Comparison of ENCODE assay signal across 1 cellular context in the genomic region with DNA sequence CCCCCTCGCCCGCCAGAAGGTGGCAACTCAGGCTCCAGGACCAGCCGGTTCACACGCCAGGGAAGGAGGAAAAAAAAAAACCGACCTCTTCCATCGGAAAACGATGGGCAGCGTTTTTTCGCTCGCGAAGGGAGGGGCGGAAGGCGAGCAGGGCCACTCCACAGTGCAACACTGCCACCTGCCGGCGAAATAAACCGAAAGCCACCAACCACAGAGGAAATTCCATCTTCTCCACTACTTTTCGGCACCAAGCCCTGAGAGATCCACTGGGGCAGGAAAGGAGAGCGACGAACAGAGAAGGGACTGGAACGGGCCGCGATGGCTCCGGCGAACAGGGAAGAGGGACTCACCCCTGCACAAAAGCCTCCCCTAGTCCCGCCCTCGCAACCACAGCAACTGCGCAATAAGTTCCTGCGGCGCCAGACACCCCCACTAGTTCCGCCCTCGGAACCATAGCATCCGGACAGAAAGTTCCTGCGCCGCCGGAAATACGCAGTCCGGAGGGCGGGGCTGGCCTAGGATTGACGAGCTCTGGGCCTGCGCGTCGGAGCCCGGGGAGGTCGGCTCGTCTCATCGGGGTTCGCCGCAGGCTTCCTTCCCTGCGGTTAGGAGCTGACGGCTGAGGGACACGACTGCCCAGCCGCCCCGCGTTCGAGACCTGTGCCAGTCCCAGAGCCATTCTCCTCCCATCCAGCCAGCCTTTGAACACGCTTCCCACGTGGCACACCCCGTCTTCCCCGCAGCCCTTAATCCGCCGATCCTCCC.
TF ChIP-seq lines count a peak whose summit lies in the region.

No MANE protein-coding gene starts in this region.

TF ChIP-seq in H1, 55 proteins besides CTCF, POLR2A, EP300 and RAD21 (continued from another document):
- TF ChIP-seq, protein P1, sequence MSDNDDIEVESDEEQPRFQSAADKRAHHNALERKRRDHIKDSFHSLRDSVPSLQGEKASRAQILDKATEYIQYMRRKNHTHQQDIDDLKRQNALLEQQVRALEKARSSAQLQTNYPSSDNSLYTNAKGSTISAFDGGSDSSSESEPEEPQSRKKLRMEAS (IDR thresholded peaks at IDR 0.05): peak; percentile 45; the same call in 1 of the 2 replicates
- no peak for TF ChIP-seq SIX5 (IDR thresholded peaks at IDR 0.05; ENCODE audit: low read depth, low read length)
- peak; percentile 98 for TF ChIP-seq TAF7 (optimal IDR thresholded peaks at IDR 0.05; ENCODE audit: borderline replicate concordance, low read depth, low read length)
- peak; percentile 11 for TF ChIP-seq KDM4A (IDR thresholded peaks at IDR 0.05; ENCODE audit: low read depth, low read length, severe bottlenecking)
- no peak for TF ChIP-seq RBBP5 (IDR thresholded peaks at IDR 0.05; ENCODE audit: borderline replicate concordance, low read depth, low read length)
- no peak for TF ChIP-seq FOSL1 (IDR thresholded peaks at IDR 0.05; ENCODE audit: insufficient read depth, low read depth, low read length)
- TF ChIP-seq TBP (IDR thresholded peaks at IDR 0.05; ENCODE audit: low read depth, low read length): peak; percentile 53; the same call in 1 of the 2 replicates
- TF ChIP-seq PHF8 (conservative IDR thresholded peaks at IDR 0.05; ENCODE audit: low read depth, low read length): peak; percentile 59; the same call in 1 of the 2 replicates
- TF ChIP-seq, protein P2, sequence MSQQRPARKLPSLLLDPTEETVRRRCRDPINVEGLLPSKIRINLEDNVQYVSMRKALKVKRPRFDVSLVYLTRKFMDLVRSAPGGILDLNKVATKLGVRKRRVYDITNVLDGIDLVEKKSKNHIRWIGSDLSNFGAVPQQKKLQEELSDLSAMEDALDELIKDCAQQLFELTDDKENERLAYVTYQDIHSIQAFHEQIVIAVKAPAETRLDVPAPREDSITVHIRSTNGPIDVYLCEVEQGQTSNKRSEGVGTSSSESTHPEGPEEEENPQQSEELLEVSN (IDR thresholded peaks at IDR 0.05): no peak
- TF ChIP-seq EZH2 (IDR thresholded peaks at IDR 0.05; ENCODE audit: low read depth, low read length, severe bottlenecking): no peak
- peak; percentile 62 for TF ChIP-seq GABPA (IDR thresholded peaks at IDR 0.05; ENCODE audit: borderline replicate concordance, insufficient read depth, low read length)
- peak; percentile 32; the same call in 1 of the 2 replicates for TF ChIP-seq NRF1 (IDR thresholded peaks at IDR 0.05; ENCODE audit: low read depth, low read length)
- TF ChIP-seq RXRA (IDR thresholded peaks at IDR 0.05; ENCODE audit: insufficient read depth, low read depth, low read length): no peak
- peak; percentile 51 for TF ChIP-seq TAF1 (IDR thresholded peaks at IDR 0.05; ENCODE audit: low read depth, low read length)
- TF ChIP-seq, protein P3, sequence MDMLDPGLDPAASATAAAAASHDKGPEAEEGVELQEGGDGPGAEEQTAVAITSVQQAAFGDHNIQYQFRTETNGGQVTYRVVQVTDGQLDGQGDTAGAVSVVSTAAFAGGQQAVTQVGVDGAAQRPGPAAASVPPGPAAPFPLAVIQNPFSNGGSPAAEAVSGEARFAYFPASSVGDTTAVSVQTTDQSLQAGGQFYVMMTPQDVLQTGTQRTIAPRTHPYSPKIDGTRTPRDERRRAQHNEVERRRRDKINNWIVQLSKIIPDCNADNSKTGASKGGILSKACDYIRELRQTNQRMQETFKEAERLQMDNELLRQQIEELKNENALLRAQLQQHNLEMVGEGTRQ (IDR thresholded peaks at IDR 0.05; ENCODE audit: low read length): no peak
- 0 out of 2 replicates have a peak, but pooled peaks have one; percentile 11 for TF ChIP-seq CHD2 (IDR thresholded peaks at IDR 0.05; ENCODE audit: low read length)
- 0 out of 2 replicates have a peak, but pooled peaks have one; percentile 35 for TF ChIP-seq BACH1 (IDR thresholded peaks at IDR 0.05; ENCODE audit: low read length)
- no peak for TF ChIP-seq MAFK (IDR thresholded peaks at IDR 0.05; ENCODE audit: low read depth, low read length)
- peak; percentile 70; the same call in 1 of the 2 replicates for TF ChIP-seq CREB1 (IDR thresholded peaks at IDR 0.05)
- no peak for TF ChIP-seq JUN (IDR thresholded peaks at IDR 0.05; ENCODE audit: low read depth, low read length)
- TF ChIP-seq SRF (IDR thresholded peaks at IDR 0.05; ENCODE audit: low read depth, low read length): 0 out of 2 replicates have a peak, but pooled peaks have one; percentile 12
